ENCODE assay signal across 16 cellular contexts in genomic region chr14:90781344-90781761, GRCh38. TPM values are rescaled to one million over a fixed set of nuclear protein-coding genes. Genes with fewer than 3 reads are reported as not detected.
DNase-seq lines count a peak whose midpoint lies in the region; FAIRE-seq and TF ChIP-seq lines count a peak whose summit lies in the region.
"Had no signal": no experiment of that assay in that cellular context is flagged by ENCODE, and none has a peak within 500 bp of the region (broad histone marks: within the 10 kb centered on the region; RNA-seq: fewer than 3 reads in every experiment).

No MANE protein-coding gene starts in this region.

- H3K4me3 ChIP-seq in AG10803 (ENCODE audit: low read length) (no peak overlapping the region), choroid plexus epithelial cell (ENCODE audit: low read depth, low read length) (no peak overlapping the region)
- H3K4me3 ChIP-seq: colonic mucosa had no signal

- TF ChIP-seq CTCF in AG10803 (conservative IDR thresholded peaks at IDR 0.05; ENCODE audit: low read length): no peak
- TF ChIP-seq CTCF in choroid plexus epithelial cell (conservative IDR thresholded peaks at IDR 0.05; ENCODE audit: low read depth, low read length): no peak

- FAIRE-seq in urothelium cell line (lab: Jason Lieb, UNC): no peak
- FAIRE-seq: small intestine had no signal

- DNase-seq in AG10803 (ENCODE audit: low read depth): peak; percentile 80
- peak; percentile 90 for DNase-seq in LHCN-M2 (ENCODE audit: low read depth)
- peak; percentile 78 for DNase-seq in choroid plexus epithelial cell (ENCODE audit: low read depth)
- peak; percentile 71 for DNase-seq in kidney glomerular epithelial cell (lab: John Stamatoyannopoulos, UW)
- DNase-seq in GDM1 (lab: John Stamatoyannopoulos, UW): no peak
- no peak for DNase-seq in urothelium cell line (ENCODE audit: low spot score)
- no peak for DNase-seq in DMS 273 (lab: John Stamatoyannopoulos, UW; ENCODE audit: unreplicated experiment)
- no peak for DNase-seq in globus pallidus (ENCODE audit: low spot score)
- DNase-seq: activated CD4-positive, alpha-beta T cell treated with anti-CD3 and anti-CD28 coated beads for 36 hours; colonic mucosa; DMS 273 treated with DMSO at 0.1 percent for 48 hours; NCI-H2081; occipital lobe; Right ventricle myocardium superior; small intestine; stimulated activated naive CD8-positive, alpha-beta T cell treated with anti-CD3 and anti-CD28 coated beads, Interleukin-15, Interleukin-2, amounts not matched to agents 100 U/mL and 50 U/mL, for 24 hours had no signal

RNA-seq across cellular contexts. Expression of gene TTC7B, which starts 34.9 kb away (rescaled TPM):
- 30.8 and 36.4 TPM in 2 replicates for total RNA-seq in LHCN-M2 (2014; rRNA removed)
- polyA plus RNA-seq in LHCN-M2 (2012): 22.4 TPM

Comparison
In these comparisons a context has a peak if more than half of its experiments do, and no peak if none do; other contexts are left out.
1. DNase-seq: peak in AG10803 (single experiment), LHCN-M2 (single experiment), choroid plexus epithelial cell (single experiment) and kidney glomerular epithelial cell (single experiment); none in GDM1 (single experiment), urothelium cell line (single experiment), DMS 273 (single experiment) and globus pallidus (single experiment).